9 cellular contexts compared by ENCODE assay signal in the genomic region with DNA sequence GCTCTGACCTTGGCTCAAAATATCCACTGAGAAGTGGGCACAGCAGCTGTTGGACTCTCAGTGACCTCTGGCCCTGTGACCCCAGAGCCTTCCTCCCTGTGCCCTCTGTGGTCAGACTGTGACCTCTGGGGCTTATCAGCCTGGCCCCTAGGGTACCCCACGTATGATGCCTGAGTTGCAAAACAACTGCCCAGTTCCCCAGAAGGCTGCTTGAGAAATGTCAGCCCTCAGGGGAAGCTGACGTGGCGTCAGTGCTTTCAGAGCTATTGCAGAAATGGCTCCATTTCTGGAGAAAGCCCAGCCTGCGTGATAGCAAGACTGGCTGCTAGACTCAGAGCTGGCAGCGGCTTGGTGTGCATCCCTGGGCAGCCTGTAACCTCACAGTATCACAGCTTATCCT. TPM values are rescaled to one million over a fixed set of nuclear protein-coding genes. Genes with fewer than 3 reads are reported as not detected.
A peak's percentile ranks its signal among the peaks of the same experiment; 100 is the strongest.
DNase-seq lines count a peak whose midpoint lies in the region; ATAC-seq and TF ChIP-seq lines count a peak whose summit lies in the region.
"Had no signal": no experiment of that assay in that cellular context is flagged by ENCODE, and none has a peak within 500 bp of the region (broad histone marks: within the 10 kb centered on the region; RNA-seq: fewer than 3 reads in every experiment).

No MANE protein-coding gene starts in this region.

- no peak for TF ChIP-seq CTCF in CD14-positive monocyte (IDR thresholded peaks at IDR 0.05)
- TF ChIP-seq CTCF in fibroblast of mammary gland (conservative IDR thresholded peaks at IDR 0.05; ENCODE audit: control insufficient read depth, insufficient read depth, low read depth, low read length), result no peak
- no peak for TF ChIP-seq CTCF in prostate gland (IDR thresholded peaks at IDR 0.05)

- H3K4me3 Mint-ChIP-seq in CD14-positive monocyte, result peak overlapping the region in 1 of 2 donors; percentile 48
- H3K4me3 Mint-ChIP-seq in natural killer cell treated with Interleukin-12 subunit alpha and Interleukin-12 subunit beta and Interleukin-15 and Interleukin-18, amount 100 ng/mL, for 72 hours, result no peak overlapping the region
- H3K4me3 Mint-ChIP-seq in activated T-helper 1 cell treated with anti-CD3 and anti-CD28 coated beads, Interleukin-12 subunit alpha, Interleukin-12 subunit beta, Interleukin-2, Interleukin-4 antibody, amounts not matched to agents 30 ng/mL and 10 ng/mL and 1 ng/mL, durations not matched to agents 14 hours and 24 hours and 36 hours, result no peak overlapping the region

- peak overlapping the region; percentile 94 to 96 (median 95) for H3K27ac Mint-ChIP-seq in CD14-positive monocyte
- H3K27ac Mint-ChIP-seq in natural killer cell treated with Interleukin-12 subunit alpha and Interleukin-12 subunit beta and Interleukin-15 and Interleukin-18, amount 100 ng/mL, for 72 hours, result no peak overlapping the region
- H3K27ac Mint-ChIP-seq in activated T-helper 1 cell treated with anti-CD3 and anti-CD28 coated beads, Interleukin-12 subunit alpha, Interleukin-12 subunit beta, Interleukin-2, Interleukin-4 antibody, amounts not matched to agents 30 ng/mL and 10 ng/mL and 1 ng/mL, durations not matched to agents 14 hours and 24 hours and 36 hours, result no peak overlapping the region

- H3K27me3 Mint-ChIP-seq in CD14-positive monocyte (ENCODE audit: low read depth in 3 of 3), result peaks cover 3 to 6% (median 3%) of the 10 kb centered on the region in 3 donors
- peaks cover under 1 to 17% of the 10 kb centered on the region in 2 donors for H3K27me3 Mint-ChIP-seq in natural killer cell treated with Interleukin-12 subunit alpha and Interleukin-12 subunit beta and Interleukin-15 and Interleukin-18, amount 100 ng/mL, for 72 hours
- no peaks in the 10 kb centered on the region for H3K27me3 Mint-ChIP-seq in activated T-helper 1 cell treated with anti-CD3 and anti-CD28 coated beads, Interleukin-12 subunit alpha, Interleukin-12 subunit beta, Interleukin-2, Interleukin-4 antibody, amounts not matched to agents 30 ng/mL and 10 ng/mL and 1 ng/mL, durations not matched to agents 14 hours and 24 hours and 36 hours (ENCODE audit: insufficient read depth)

- no peak for ATAC-seq in natural killer cell treated with Interleukin-12 subunit alpha and Interleukin-12 subunit beta and Interleukin-15 and Interleukin-18, amount 100 ng/mL, for 72 hours
- ATAC-seq in HG03025 (IDR thresholded peaks at IDR 0.05; ENCODE audit: low FRiP score, unreplicated experiment) (no peak), GM21423 (IDR thresholded peaks at IDR 0.05; ENCODE audit: unreplicated experiment) (no peak)

- no peaks in the 10 kb centered on the region for H3K4me1 ChIP-seq in prostate gland (replicated peaks)

- no peak overlapping the region for H3K4me3 ChIP-seq in fibroblast of mammary gland (ENCODE audit: control insufficient read depth, low read depth, low read length)
- H3K4me3 ChIP-seq in prostate gland, result no peak overlapping the region

- peaks cover 59% of the 10 kb centered on the region for H3K4me1 Mint-ChIP-seq in CD14-positive monocyte
- H3K4me1 Mint-ChIP-seq in natural killer cell treated with Interleukin-12 subunit alpha and Interleukin-12 subunit beta and Interleukin-15 and Interleukin-18, amount 100 ng/mL, for 72 hours (ENCODE audit: low read depth in 2 of 2), result no peaks in the 10 kb centered on the region
- H3K4me1 Mint-ChIP-seq in activated T-helper 1 cell treated with anti-CD3 and anti-CD28 coated beads, Interleukin-12 subunit alpha, Interleukin-12 subunit beta, Interleukin-2, Interleukin-4 antibody, amounts not matched to agents 30 ng/mL and 10 ng/mL and 1 ng/mL, durations not matched to agents 14 hours and 24 hours and 36 hours (ENCODE audit: low read depth), result no peaks in the 10 kb centered on the region

- no peaks in the 10 kb centered on the region for H3K36me3 ChIP-seq in prostate gland

- TF ChIP-seq POLR2A in prostate gland (IDR thresholded peaks at IDR 0.05), result no peak

- H3K27ac ChIP-seq in prostate gland, result no peak overlapping the region

- no peaks in the 10 kb centered on the region for H3K27me3 ChIP-seq in prostate gland (replicated peaks; ENCODE audit: insufficient read depth)

- DNase-seq in CD14-positive monocyte (ENCODE audit: low spot score), result peak; percentile 91
- DNase-seq in RPMI8226, result peak; percentile 31
- peak; percentile 93 for DNase-seq in fibroblast of mammary gland (ENCODE audit: low read depth)
- peak; percentile 47 for DNase-seq in natural killer cell treated with Interleukin-12 subunit alpha and Interleukin-12 subunit beta and Interleukin-15 and Interleukin-18, amount 100 ng/mL, for 72 hours (ENCODE audit: low spot score)
- DNase-seq in prostate gland (ENCODE audit: low spot score), result no peak
- DNase-seq in activated T-helper 1 cell treated with anti-CD3 and anti-CD28 coated beads, Interleukin-12 subunit alpha, Interleukin-12 subunit beta, Interleukin-2, Interleukin-4 antibody, amounts not matched to agents 30 ng/mL and 10 ng/mL and 1 ng/mL, durations not matched to agents 14 hours and 24 hours and 36 hours (ENCODE audit: low spot score), result no peak
- DNase-seq: NCI-H1436 had no signal

- WGBS in prostate gland, result 41% methylated on average over 4 of the region's 5 CpGs

- H3K9me3 ChIP-seq in prostate gland, result no peaks in the 10 kb centered on the region

- intact Hi-C loops in CD14-positive monocyte (cut with micrococcal nuclease), result no loop called here
- intact Hi-C loops in prostate gland (cut with DNase I), result no loop called here
- intact Hi-C loops in activated T-helper 1 cell treated with anti-CD3 and anti-CD28 coated beads, Interleukin-12 subunit alpha, Interleukin-12 subunit beta, Interleukin-2, Interleukin-4 antibody, amounts not matched to agents 30 ng/mL and 10 ng/mL and 1 ng/mL, durations not matched to agents 14 hours and 24 hours and 36 hours (cut with micrococcal nuclease), result no loop called here

- H3K9me3 Mint-ChIP-seq in CD14-positive monocyte, result peaks cover 0 to 6% (median 1%) of the 10 kb centered on the region in 7 donors
- no peaks in the 10 kb centered on the region for H3K9me3 Mint-ChIP-seq in natural killer cell treated with Interleukin-12 subunit alpha and Interleukin-12 subunit beta and Interleukin-15 and Interleukin-18, amount 100 ng/mL, for 72 hours
- H3K9me3 Mint-ChIP-seq in activated T-helper 1 cell treated with anti-CD3 and anti-CD28 coated beads, Interleukin-12 subunit alpha, Interleukin-12 subunit beta, Interleukin-2, Interleukin-4 antibody, amounts not matched to agents 30 ng/mL and 10 ng/mL and 1 ng/mL, durations not matched to agents 14 hours and 24 hours and 36 hours, result peaks cover 6% of the 10 kb centered on the region

- peaks cover 0 to 3% of the 10 kb centered on the region in 2 donors for H3K36me3 Mint-ChIP-seq in CD14-positive monocyte
- peaks cover 4% of the 10 kb centered on the region for H3K36me3 Mint-ChIP-seq in natural killer cell treated with Interleukin-12 subunit alpha and Interleukin-12 subunit beta and Interleukin-15 and Interleukin-18, amount 100 ng/mL, for 72 hours
- H3K36me3 Mint-ChIP-seq in activated T-helper 1 cell treated with anti-CD3 and anti-CD28 coated beads, Interleukin-12 subunit alpha, Interleukin-12 subunit beta, Interleukin-2, Interleukin-4 antibody, amounts not matched to agents 30 ng/mL and 10 ng/mL and 1 ng/mL, durations not matched to agents 14 hours and 24 hours and 36 hours (ENCODE audit: low read depth), result no peaks in the 10 kb centered on the region

RNA-seq across cellular contexts. Expression of a gene that starts 31.5 kb away (rescaled TPM):
- 1 to 10 TPM in 1 of 2 donors, under 1 TPM in 1; 0.47 to 1.6 TPM for polyA plus RNA-seq in CD14-positive monocyte
- 1 to 10 TPM in 1 of 2 donors, under 1 TPM in 1; 0.81 to 2.4 TPM for total RNA-seq in natural killer cell treated with Interleukin-12 subunit alpha and Interleukin-12 subunit beta and Interleukin-15 and Interleukin-18, amount 100 ng/mL, for 72 hours
- 100 to 1,000 TPM in 1 of 2 donors, 10 to 100 TPM in 1; 39.6 to 157 TPM for total RNA-seq in prostate gland
- total RNA-seq in activated T-helper 1 cell treated with anti-CD3 and anti-CD28 coated beads, Interleukin-12 subunit alpha, Interleukin-12 subunit beta, Interleukin-2, Interleukin-4 antibody, amounts not matched to agents 30 ng/mL and 10 ng/mL and 1 ng/mL, durations not matched to agents 14 hours and 24 hours and 36 hours, result not detected in 2 replicates

Comparison
In these comparisons a context has a peak if more than half of its experiments do, and no peak if none do; other contexts are left out.
1. DNase-seq: peak in CD14-positive monocyte (single experiment), RPMI8226 (single experiment), fibroblast of mammary gland (single experiment) and natural killer cell treated with Interleukin-12 subunit alpha and Interleukin-12 subunit beta and Interleukin-15 and Interleukin-18, amount 100 ng/mL, for 72 hours (single experiment); none in prostate gland (single experiment) and activated T-helper 1 cell treated with anti-CD3 and anti-CD28 coated beads, Interleukin-12 subunit alpha, Interleukin-12 subunit beta, Interleukin-2, Interleukin-4 antibody, amounts not matched to agents 30 ng/mL and 10 ng/mL and 1 ng/mL, durations not matched to agents 14 hours and 24 hours and 36 hours (single experiment).
2. H3K27ac Mint-ChIP-seq: peak in CD14-positive monocyte (7 of 7); none in natural killer cell treated with Interleukin-12 subunit alpha and Interleukin-12 subunit beta and Interleukin-15 and Interleukin-18, amount 100 ng/mL, for 72 hours (0 of 2) and activated T-helper 1 cell treated with anti-CD3 and anti-CD28 coated beads, Interleukin-12 subunit alpha, Interleukin-12 subunit beta, Interleukin-2, Interleukin-4 antibody, amounts not matched to agents 30 ng/mL and 10 ng/mL and 1 ng/mL, durations not matched to agents 14 hours and 24 hours and 36 hours (single experiment).
3. RNA of a gene that starts 31.5 kb away (total RNA-seq): 39.6 to 157 TPM in prostate gland; 0.81 to 2.4 TPM in natural killer cell treated with Interleukin-12 subunit alpha and Interleukin-12 subunit beta and Interleukin-15 and Interleukin-18, amount 100 ng/mL, for 72 hours and not detected in activated T-helper 1 cell treated with anti-CD3 and anti-CD28 coated beads, Interleukin-12 subunit alpha, Interleukin-12 subunit beta, Interleukin-2, Interleukin-4 antibody, amounts not matched to agents 30 ng/mL and 10 ng/mL and 1 ng/mL, durations not matched to agents 14 hours and 24 hours and 36 hours; every median in the first group is over 10 times any median in the second.